In the genomic region with DNA sequence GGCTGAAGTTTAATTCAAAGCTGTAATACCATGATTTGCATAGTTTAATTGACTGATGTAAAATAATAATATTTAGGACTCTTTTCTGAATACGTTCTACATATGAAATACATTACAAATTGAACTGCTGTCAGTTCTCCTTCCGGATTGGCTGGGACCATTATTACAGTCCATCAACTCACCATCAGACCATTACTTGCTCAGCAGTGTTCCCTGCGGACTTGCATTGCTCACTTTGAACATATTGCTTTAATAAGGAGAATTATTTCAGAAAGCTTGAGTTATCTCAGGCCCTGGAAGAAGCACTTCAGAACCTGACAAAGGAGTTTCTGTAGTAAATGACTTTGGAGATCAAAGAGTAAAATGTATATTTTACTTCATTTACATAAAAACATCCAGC, we compare ENCODE assay signal across 28 cellular contexts.
"Had no signal": no experiment of that assay in that cellular context is flagged by ENCODE, and none has a peak within 500 bp of the region (broad histone marks: within the 10 kb centered on the region; RNA-seq: fewer than 3 reads in every experiment).

No MANE protein-coding gene starts in this region.

- H3K27ac ChIP-seq: breast epithelium, foreskin keratinocyte, heart left ventricle, neural progenitor cell, parathyroid adenoma, right atrium auricular region, spleen, transverse colon, VCaP had no signal

- H3K36me3 ChIP-seq: breast epithelium, heart left ventricle, neural progenitor cell, right atrium auricular region, spleen, transverse colon had no signal

- H3K27me3 ChIP-seq: breast epithelium, foreskin keratinocyte, heart left ventricle, neural progenitor cell, right atrium auricular region, spleen, transverse colon had no signal

- H3K4me1 ChIP-seq: breast epithelium, foreskin keratinocyte, heart left ventricle, neural progenitor cell, parathyroid adenoma, right atrium auricular region, spleen, transverse colon had no signal

- ATAC-seq: activated naive CD4-positive, alpha-beta T cell treated with anti-CD3 and anti-CD28 coated beads, Interleukin-2, amount 50 U/mL, for 72 hours; activated T-cell treated with anti-CD3 and anti-CD28 coated beads, Interleukin-2, amount 50 U/mL, for 72 hours; esophagus mucosa; foreskin keratinocyte; heart left ventricle; left colon; naive thymus-derived CD8-positive, alpha-beta T cell had no signal

- H2AFZ ChIP-seq: neural progenitor cell, parathyroid adenoma had no signal

- H3K9me3 ChIP-seq: breast epithelium, heart left ventricle, right atrium auricular region, spleen, transverse colon had no signal

- H3K4me2 ChIP-seq: neural progenitor cell had no signal

- H3K79me2 ChIP-seq: parathyroid adenoma had no signal

- H3K4me3 ChIP-seq: breast epithelium, heart left ventricle, neural progenitor cell, right atrium auricular region, spleen, transverse colon had no signal

- DNase-seq: activated CD4-positive, alpha-beta T cell treated with anti-CD3 and anti-CD28 coated beads for 4 hours; activated CD4-positive, alpha-beta T cell treated with anti-CD3 and anti-CD28 coated beads, Interleukin-2, amount 50 U/mL, for 4 hours; activated naive CD4-positive, alpha-beta T cell; activated T-cell treated with anti-CD3 and anti-CD28 coated beads for 4 hours; activated T-cell treated with anti-CD3 and anti-CD28 coated beads, Interleukin-2, amount 50 U/mL, for 72 hours; endodermal cell; foreskin keratinocyte; heart left ventricle; hypothalamus; immature natural killer cell; kidney; left colon; mammary epithelial cell; midbrain; naive thymus-derived CD8-positive, alpha-beta T cell; occipital lobe; spleen; stimulated activated CD4-positive, alpha-beta T cell treated with anti-CD3 and anti-CD28 coated beads, Interleukin-2, amount 100 ng/mL, for 48 hours; stimulated activated naive CD4-positive, alpha-beta T cell treated with Interleukin-2 at 50 U/mL for 16 hours; T-helper 9 cell; transverse colon had no signal

- H3K9ac ChIP-seq: neural progenitor cell, parathyroid adenoma had no signal
